ENCODE assay signal across 2 cellular contexts in genomic region chr10:68618234-68618633, GRCh38.
A peak's percentile ranks its signal among the peaks of the same experiment; 100 is the strongest.
TF ChIP-seq lines count a peak whose summit lies in the region.

No MANE protein-coding gene starts in this region.

TF ChIP-seq in IMR-90, 13 proteins besides CTCF, POLR2A, EP300 and RAD21:
- no peak for TF ChIP-seq RFX5 (IDR thresholded peaks at IDR 0.05; ENCODE audit: low read depth, low read length)
- TF ChIP-seq, protein P1, sequence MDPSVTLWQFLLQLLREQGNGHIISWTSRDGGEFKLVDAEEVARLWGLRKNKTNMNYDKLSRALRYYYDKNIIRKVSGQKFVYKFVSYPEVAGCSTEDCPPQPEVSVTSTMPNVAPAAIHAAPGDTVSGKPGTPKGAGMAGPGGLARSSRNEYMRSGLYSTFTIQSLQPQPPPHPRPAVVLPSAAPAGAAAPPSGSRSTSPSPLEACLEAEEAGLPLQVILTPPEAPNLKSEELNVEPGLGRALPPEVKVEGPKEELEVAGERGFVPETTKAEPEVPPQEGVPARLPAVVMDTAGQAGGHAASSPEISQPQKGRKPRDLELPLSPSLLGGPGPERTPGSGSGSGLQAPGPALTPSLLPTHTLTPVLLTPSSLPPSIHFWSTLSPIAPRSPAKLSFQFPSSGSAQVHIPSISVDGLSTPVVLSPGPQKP (IDR thresholded peaks at IDR 0.05; ENCODE audit: borderline replicate concordance, low read depth, low read length): no peak
- no peak for TF ChIP-seq RCOR1 (IDR thresholded peaks at IDR 0.05; ENCODE audit: insufficient replicate concordance, low read length)
- no peak for TF ChIP-seq BHLHE40 (IDR thresholded peaks at IDR 0.05; ENCODE audit: low read depth, low read length)
- TF ChIP-seq CHD1 (IDR thresholded peaks at IDR 0.05; ENCODE audit: low read depth, low read length): no peak
- TF ChIP-seq CEBPB (IDR thresholded peaks at IDR 0.05; ENCODE audit: low read depth, low read length): no peak
- no peak for TF ChIP-seq MAZ (IDR thresholded peaks at IDR 0.05; ENCODE audit: borderline replicate concordance, low read depth, low read length)
- TF ChIP-seq MXI1 (IDR thresholded peaks at IDR 0.05; ENCODE audit: borderline replicate concordance, low read depth, low read length): no peak
- TF ChIP-seq SMC3 (IDR thresholded peaks at IDR 0.05; ENCODE audit: low read depth, low read length): no peak
- no peak for TF ChIP-seq MAFK (IDR thresholded peaks at IDR 0.05; ENCODE audit: low read depth, low read length)
- no peak for TF ChIP-seq USF2 (IDR thresholded peaks at IDR 0.05; ENCODE audit: low read depth, low read length)
- TF ChIP-seq FOS (IDR thresholded peaks at IDR 0.05; ENCODE audit: low read depth, low read length): no peak

TF ChIP-seq in K562, 482 proteins besides CTCF, POLR2A, EP300 and RAD21:
- peak in 1 of 2 experiments; percentile 18; a peak in 1 of 4 replicates for TF ChIP-seq KDM1A (IDR thresholded peaks at IDR 0.05)
- no peak for TF ChIP-seq HEY1 (CRISPR knock-in tag; IDR thresholded peaks at IDR 0.05; ENCODE audit: borderline replicate concordance)
- TF ChIP-seq HDAC3 (IDR thresholded peaks at IDR 0.05; ENCODE audit: borderline replicate concordance, partially characterized antibody): peak; percentile 16
- TF ChIP-seq RCOR1 (IDR thresholded peaks at IDR 0.05; ENCODE audit: borderline replicate concordance in 1 of 2, low read depth in 2 of 2, low read length in 2 of 2): 0 out of 4 replicates have a peak, but pooled peaks of 1 of the 2 experiments have one; percentile 24
- peak; percentile 29; the same call in 1 of the 2 replicates for TF ChIP-seq CBFA2T3 (IDR thresholded peaks at IDR 0.05)
- TF ChIP-seq PCBP1 (IDR thresholded peaks at IDR 0.05; ENCODE audit: low read depth, low read length, poor library complexity, severe bottlenecking): no peak
